28 cellular contexts compared by ENCODE assay signal in genomic region chr6:133474516-133474915, GRCh38.
"Had no signal": no experiment of that assay in that cellular context is flagged by ENCODE, and none has a peak within 500 bp of the region (broad histone marks: within the 10 kb centered on the region; RNA-seq: fewer than 3 reads in every experiment).

No MANE protein-coding gene starts in this region.

- H3K27ac Mint-ChIP-seq: stimulated activated effector memory CD8-positive, alpha-beta T cell treated with anti-CD3 and anti-CD28 coated beads, Interleukin-12 subunit alpha, Interleukin-12 subunit beta, amount 100 ng/mL, for 72 hours; stimulated activated memory B cell treated with anti-CD40 and anti-IgM and Interleukin-4, amounts not matched to agents 10 μg/mL and 1 μg/mL and 100 μg/mL, for 72 hours; stimulated activated naive B cell treated with anti-CD40 and anti-IgM and Interleukin-4, amounts not matched to agents 10 μg/mL and 1 μg/mL and 100 μg/mL, for 72 hours; stimulated activated naive CD8-positive, alpha-beta T cell treated with anti-CD3 and anti-CD28 coated beads, Interleukin-15, amount 100 ng/mL, for 72 hours; stimulated activated naive CD8-positive, alpha-beta T cell treated with anti-CD3 and anti-CD28 coated beads, Interleukin-15, Interleukin-2, amounts not matched to agents 100 ng/mL and 50 ng/mL, for 24 hours; type B pancreatic cell had no signal

- H3K36me3 ChIP-seq: stomach, suprapubic skin, thoracic aorta, thyroid gland, tibial artery, tibial nerve, transverse colon, upper lobe of left lung, upper lobe of right lung, uterus, vagina had no signal

- H3K27ac ChIP-seq: stomach, suprapubic skin, testis, thoracic aorta, thyroid gland, tibial artery, tibial nerve, transverse colon, upper lobe of left lung, upper lobe of right lung, uterus, vagina had no signal

- DNase-seq: stimulated activated CD4-positive, alpha-beta T cell treated with anti-CD3 and anti-CD28 coated beads, Interleukin-2, amount 100 ng/mL, for 48 hours; stimulated activated CD4-positive, alpha-beta T cell treated with anti-CD3 and anti-CD28 coated beads, Interleukin-4, amount 100 ng/mL, for 24 hours; stimulated activated CD4-positive, alpha-beta T cell treated with anti-CD3 and anti-CD28 coated beads, Interleukin-4, amount 100 ng/mL, for 4 hours; stimulated activated CD8-positive, alpha-beta memory T cell treated with anti-CD3 and anti-CD28 coated beads, Interleukin-4, amount 100 ng/mL, for 48 hours; stimulated activated naive B cell treated with anti-CD40 and anti-IgM and Interleukin-4, amounts not matched to agents 10 μg/mL and 1 μg/mL and 100 μg/mL, for 72 hours; stimulated activated naive CD4-positive, alpha-beta T cell; stimulated activated naive CD4-positive, alpha-beta T cell treated with Interleukin-2 at 50 U/mL for 16 hours; stimulated activated naive CD8-positive, alpha-beta T cell treated with anti-CD3 and anti-CD28 coated beads, Interleukin-15, amount 100 ng/mL, for 72 hours; stimulated activated naive CD8-positive, alpha-beta T cell treated with anti-CD3 and anti-CD28 coated beads, Interleukin-15, Interleukin-2, amounts not matched to agents 100 U/mL and 50 U/mL, for 24 hours; stomach; substantia nigra; testis; thyroid gland; tibial artery; transverse colon; trophoblast cell; upper lobe of left lung; upper lobe of right lung; uterus had no signal

- H3K27me3 ChIP-seq: stomach, suprapubic skin, testis, thyroid gland, tibial artery, tibial nerve, transverse colon, upper lobe of left lung, upper lobe of right lung, uterus, vagina had no signal

- H3K4me1 ChIP-seq: stomach, suprapubic skin, testis, thyroid gland, tibial artery, tibial nerve, transverse colon, upper lobe of left lung, upper lobe of right lung, uterus, vagina had no signal

- H3K9me3 Mint-ChIP-seq: stimulated activated effector memory CD8-positive, alpha-beta T cell treated with anti-CD3 and anti-CD28 coated beads, Interleukin-12 subunit alpha, Interleukin-12 subunit beta, amount 100 ng/mL, for 72 hours; stimulated activated memory B cell treated with anti-CD40 and anti-IgM and Interleukin-4, amounts not matched to agents 10 μg/mL and 1 μg/mL and 100 μg/mL, for 72 hours; stimulated activated naive CD8-positive, alpha-beta T cell treated with anti-CD3 and anti-CD28 coated beads, Interleukin-15, amount 100 ng/mL, for 72 hours; stimulated activated naive CD8-positive, alpha-beta T cell treated with anti-CD3 and anti-CD28 coated beads, Interleukin-15, Interleukin-2, amounts not matched to agents 100 ng/mL and 50 ng/mL, for 24 hours; type B pancreatic cell had no signal

- H3K4me3 Mint-ChIP-seq: stimulated activated effector memory CD8-positive, alpha-beta T cell treated with anti-CD3 and anti-CD28 coated beads, Interleukin-12 subunit alpha, Interleukin-12 subunit beta, amount 100 ng/mL, for 72 hours; stimulated activated memory B cell treated with anti-CD40 and anti-IgM and Interleukin-4, amounts not matched to agents 10 μg/mL and 1 μg/mL and 100 μg/mL, for 72 hours; stimulated activated naive B cell treated with anti-CD40 and anti-IgM and Interleukin-4, amounts not matched to agents 10 μg/mL and 1 μg/mL and 100 μg/mL, for 72 hours; stimulated activated naive CD8-positive, alpha-beta T cell treated with anti-CD3 and anti-CD28 coated beads, Interleukin-15, amount 100 ng/mL, for 72 hours; stimulated activated naive CD8-positive, alpha-beta T cell treated with anti-CD3 and anti-CD28 coated beads, Interleukin-15, Interleukin-2, amounts not matched to agents 100 ng/mL and 50 ng/mL, for 24 hours; type B pancreatic cell had no signal

- H3K36me3 Mint-ChIP-seq: stimulated activated effector memory CD8-positive, alpha-beta T cell treated with anti-CD3 and anti-CD28 coated beads, Interleukin-12 subunit alpha, Interleukin-12 subunit beta, amount 100 ng/mL, for 72 hours; stimulated activated memory B cell treated with anti-CD40 and anti-IgM and Interleukin-4, amounts not matched to agents 10 μg/mL and 1 μg/mL and 100 μg/mL, for 72 hours; stimulated activated naive B cell treated with anti-CD40 and anti-IgM and Interleukin-4, amounts not matched to agents 10 μg/mL and 1 μg/mL and 100 μg/mL, for 72 hours had no signal

- ATAC-seq: stimulated activated effector memory CD8-positive, alpha-beta T cell treated with anti-CD3 and anti-CD28 coated beads, Interleukin-12 subunit alpha, Interleukin-12 subunit beta, amount 100 ng/mL, for 72 hours; stimulated activated memory B cell treated with anti-CD40 and anti-IgM and Interleukin-4, amounts not matched to agents 10 μg/mL and 1 μg/mL and 100 μg/mL, for 72 hours; stimulated activated naive B cell treated with anti-CD40 and anti-IgM and Interleukin-4, amounts not matched to agents 10 μg/mL and 1 μg/mL and 100 μg/mL, for 72 hours; stimulated activated naive CD8-positive, alpha-beta T cell treated with anti-CD3 and anti-CD28 coated beads, Interleukin-15, amount 100 ng/mL, for 72 hours; stimulated activated naive CD8-positive, alpha-beta T cell treated with anti-CD3 and anti-CD28 coated beads, Interleukin-15, Interleukin-2, amounts not matched to agents 100 U/mL and 50 U/mL, for 24 hours; upper lobe of right lung had no signal

- H3K4me1 Mint-ChIP-seq: stimulated activated effector memory CD8-positive, alpha-beta T cell treated with anti-CD3 and anti-CD28 coated beads, Interleukin-12 subunit alpha, Interleukin-12 subunit beta, amount 100 ng/mL, for 72 hours; stimulated activated memory B cell treated with anti-CD40 and anti-IgM and Interleukin-4, amounts not matched to agents 10 μg/mL and 1 μg/mL and 100 μg/mL, for 72 hours; stimulated activated naive B cell treated with anti-CD40 and anti-IgM and Interleukin-4, amounts not matched to agents 10 μg/mL and 1 μg/mL and 100 μg/mL, for 72 hours; stimulated activated naive CD8-positive, alpha-beta T cell treated with anti-CD3 and anti-CD28 coated beads, Interleukin-15, amount 100 ng/mL, for 72 hours had no signal

- H3K4me3 ChIP-seq: stomach, suprapubic skin, testis, thoracic aorta, thyroid gland, tibial artery, tibial nerve, transverse colon, upper lobe of left lung, upper lobe of right lung, uterus, vagina had no signal

- H3K9me3 ChIP-seq: stomach, suprapubic skin, testis, thoracic aorta, thyroid gland, tibial artery, tibial nerve, transverse colon, upper lobe of left lung, upper lobe of right lung, uterus, vagina had no signal

- FAIRE-seq: urothelium cell line had no signal

- H3K27me3 Mint-ChIP-seq: stimulated activated memory B cell treated with anti-CD40 and anti-IgM and Interleukin-4, amounts not matched to agents 10 μg/mL and 1 μg/mL and 100 μg/mL, for 72 hours; stimulated activated naive B cell treated with anti-CD40 and anti-IgM and Interleukin-4, amounts not matched to agents 10 μg/mL and 1 μg/mL and 100 μg/mL, for 72 hours; stimulated activated naive CD8-positive, alpha-beta T cell treated with anti-CD3 and anti-CD28 coated beads, Interleukin-15, amount 100 ng/mL, for 72 hours; stimulated activated naive CD8-positive, alpha-beta T cell treated with anti-CD3 and anti-CD28 coated beads, Interleukin-15, Interleukin-2, amounts not matched to agents 100 ng/mL and 50 ng/mL, for 24 hours; type B pancreatic cell had no signal
